18 cellular contexts compared by ENCODE assay signal in genomic region chr11:77654770-77655434, GRCh38.
"Had no signal": no experiment of that assay in that cellular context is flagged by ENCODE, and none has a peak within 500 bp of the region (broad histone marks: within the 10 kb centered on the region; RNA-seq: fewer than 3 reads in every experiment).

No MANE protein-coding gene starts in this region.

- H3K9me3 ChIP-seq: heart left ventricle, pancreas, tibial artery, uterus had no signal

- H3K4me3 ChIP-seq: heart left ventricle, pancreas, tibial artery, uterus had no signal

- H3K4me1 ChIP-seq: heart left ventricle, pancreas, tibial artery, uterus had no signal

- H3K27ac ChIP-seq: brain microvascular endothelial cell, heart left ventricle, pancreas, tibial artery, uterus had no signal

- H3K27me3 ChIP-seq: brain microvascular endothelial cell, heart left ventricle, pancreas, tibial artery, uterus had no signal

- DNase-seq: activated B cell treated with CpG ODN at 0.5 μM for 24 hours; activated CD4-positive, alpha-beta T cell treated with anti-CD3 and anti-CD28 coated beads for 48 hours; activated CD8-positive, alpha-beta T cell treated with anti-CD3 and anti-CD28 coated beads for 36 hours; activated gamma-delta T cell treated with Interleukin-2 at 50 U/mL for 16 hours; activated T-cell treated with anti-CD3 and anti-CD28 coated beads, Interleukin-2, amount 50 U/mL, for 4 hours; amygdala; brain microvascular endothelial cell; dermis blood vessel endothelial cell; effector memory CD8-positive, alpha-beta T cell; heart left ventricle; immature natural killer cell; left colon; naive B cell; pancreas; T-helper 2 cell; tibial artery; uterus had no signal

- H3K36me3 ChIP-seq: brain microvascular endothelial cell, heart left ventricle, pancreas, tibial artery, uterus had no signal

- ATAC-seq: activated CD8-positive, alpha-beta T cell treated with anti-CD3 and anti-CD28 coated beads for 36 hours; activated T-cell treated with anti-CD3 and anti-CD28 coated beads, Interleukin-2, amount 50 U/mL, for 4 hours; effector memory CD8-positive, alpha-beta T cell; heart left ventricle; left colon; pancreas; stimulated activated memory B cell treated with anti-CD40 and anti-IgM and Interleukin-4, amounts not matched to agents 10 μg/mL and 1 μg/mL and 100 μg/mL, for 72 hours had no signal
